In the genomic region with DNA sequence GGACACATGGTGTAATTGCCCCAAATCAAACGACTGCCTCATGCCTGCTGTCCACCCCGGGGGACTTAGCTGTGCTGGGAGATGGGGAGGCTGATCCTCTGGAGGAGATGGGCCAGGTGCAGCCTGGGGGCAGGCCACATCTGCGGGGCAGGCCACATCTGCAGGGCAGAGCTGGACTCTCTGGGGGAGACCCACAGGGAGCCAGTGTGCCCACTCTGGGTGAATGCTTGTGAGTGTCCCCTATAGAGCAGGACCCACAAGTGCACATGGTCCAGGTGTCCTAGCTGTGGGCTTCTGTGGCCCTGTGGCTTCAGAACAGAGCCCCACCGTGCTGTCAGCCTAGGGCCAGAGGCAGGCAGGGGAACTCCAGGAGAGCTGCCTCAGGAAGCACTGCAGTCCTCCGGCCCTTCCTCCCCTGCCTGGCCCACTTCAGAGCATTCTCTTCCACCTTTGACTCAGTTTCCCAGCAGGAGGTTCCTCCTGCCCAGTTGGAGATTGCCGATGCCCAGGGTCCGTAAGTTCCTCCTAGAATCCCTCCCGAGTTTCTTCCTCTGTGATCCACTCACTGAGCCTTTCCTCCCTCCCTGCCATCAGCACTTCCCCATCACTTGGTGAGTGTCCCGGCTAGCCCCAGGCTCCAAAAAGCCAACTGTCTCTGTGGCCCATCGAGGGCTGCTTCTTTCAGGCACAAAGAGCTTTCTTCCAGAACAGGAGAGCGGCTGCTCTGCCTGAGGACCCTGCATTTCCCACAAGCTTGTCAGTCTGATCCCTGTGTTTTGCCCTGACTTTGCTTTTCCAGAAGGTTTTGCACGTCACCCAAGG, we compare ENCODE assay signal across 10 cellular contexts. TPM values are rescaled to one million over a fixed set of nuclear protein-coding genes. Genes with fewer than 3 reads are reported as not detected.
"Had no signal": no experiment of that assay in that cellular context is flagged by ENCODE, and none has a peak within 500 bp of the region (broad histone marks: within the 10 kb centered on the region; RNA-seq: fewer than 3 reads in every experiment).

No MANE protein-coding gene starts in this region.

- H3K27ac ChIP-seq: adrenal gland, right lobe of liver, tibial artery had no signal

- H3K27me3 ChIP-seq: adrenal gland, right lobe of liver had no signal

- ATAC-seq: esophagus mucosa, left ventricle myocardium superior had no signal

- DNase-seq: activated CD4-positive, alpha-beta T cell treated with anti-CD3 and anti-CD28 coated beads, Interleukin-2, amount 10 ng/mL, durations not matched to agents 7 days and 5 days; activated T-cell treated with anti-CD3 and anti-CD28 coated beads, Interleukin-2, amount 50 U/mL, for 1 hour; left ventricle myocardium superior; mesenchymal stem cell had no signal

- H3K4me1 ChIP-seq: adrenal gland, right lobe of liver, tibial artery had no signal

- H3K4me3 ChIP-seq: adrenal gland, right lobe of liver, tibial artery had no signal

- H3K36me3 ChIP-seq: adrenal gland, right lobe of liver, tibial artery had no signal

- H3K9me3 ChIP-seq: adrenal gland, right lobe of liver, tibial artery had no signal

RNA-seq across cellular contexts. Expression of a gene that starts 50.3 kb away (rescaled TPM):
- total RNA-seq: activated CD4-positive, alpha-beta T cell treated with anti-CD3 and anti-CD28 coated beads, Interleukin-2, amount 10 ng/mL, durations not matched to agents 7 days and 5 days; activated CD8-positive, alpha-beta memory T cell treated with anti-CD3 and anti-CD28 coated beads for 36 hours; SK-MEL-5 had no signal
